Comparison of ENCODE assay signal across 24 cellular contexts in genomic region chr20:16580596-16580995, GRCh38. TPM values are rescaled to one million over a fixed set of nuclear protein-coding genes. Genes with fewer than 3 reads are reported as not detected.
DNase-seq lines count a peak whose midpoint lies in the region; ATAC-seq and TF ChIP-seq lines count a peak whose summit lies in the region.
"Had no signal": no experiment of that assay in that cellular context is flagged by ENCODE, and none has a peak within 500 bp of the region (broad histone marks: within the 10 kb centered on the region; RNA-seq: fewer than 3 reads in every experiment).

No MANE protein-coding gene starts in this region.

- peaks cover 0 to 4% (median 2%) of the 10 kb centered on the region in 3 donors for H3K27me3 Mint-ChIP-seq in immature natural killer cell (ENCODE audit: low read depth in 3 of 3)
- H3K27me3 Mint-ChIP-seq in activated CD8-positive, alpha-beta T cell treated with anti-CD3 and anti-CD28 coated beads for 36 hours, result peaks cover 8% of the 10 kb centered on the region
- H3K27me3 Mint-ChIP-seq: progenitor cell of endocrine pancreas had no signal

- H3K27me3 ChIP-seq in left ventricle myocardium inferior (ENCODE audit: low read depth), result no peaks in the 10 kb centered on the region
- H3K27me3 ChIP-seq in colonic mucosa, result no peaks in the 10 kb centered on the region
- no peaks in the 10 kb centered on the region for H3K27me3 ChIP-seq in mucosa of rectum (ENCODE audit: control insufficient read depth in 2 of 2, insufficient read depth in 2 of 2, low read length in 2 of 2)
- H3K27me3 ChIP-seq in transverse colon, result no peaks in the 10 kb centered on the region
- H3K27me3 ChIP-seq: ascending aorta, heart right ventricle, tibial nerve had no signal

- no peak for ATAC-seq in Right ventricle myocardium inferior
- ATAC-seq in activated CD8-positive, alpha-beta T cell treated with anti-CD3 and anti-CD28 coated beads for 36 hours, result no peak
- ATAC-seq: activated CD8-positive, alpha-beta memory T cell treated with anti-CD3 and anti-CD28 coated beads, Interleukin-2, amount 10 ng/mL, durations not matched to agents 7 days and 5 days; effector memory CD8-positive, alpha-beta T cell; GM12878; K562 had no signal

- POLR2A ChIA-PET in activated CD8-positive, alpha-beta T cell treated with anti-CD3 and anti-CD28 coated beads for 36 hours (lab: Charles Lee), result no interaction called here

- in situ Hi-C loops in transverse colon (cut with MboI; ENCODE audit: low pct_ligation_motif_present in 1 of 4, low pct_unique_long_range_greater_than_20kb in 1 of 4, low sequenced_read_pairs in 3 of 4), result no loop called here

- H3K9me3 Mint-ChIP-seq in immature natural killer cell, result no peaks in the 10 kb centered on the region
- no peaks in the 10 kb centered on the region for H3K9me3 Mint-ChIP-seq in activated CD8-positive, alpha-beta T cell treated with anti-CD3 and anti-CD28 coated beads for 36 hours
- H3K9me3 Mint-ChIP-seq: CD8-positive, alpha-beta memory T cell; effector memory CD8-positive, alpha-beta T cell had no signal

- H3K4me1 ChIP-seq in left ventricle myocardium inferior (peaks cover 18% of the 10 kb centered on the region), colonic mucosa (peaks cover 6% of the 10 kb centered on the region), mucosa of rectum (ENCODE audit: control insufficient read depth in 2 of 2, insufficient read depth in 2 of 2, low read length in 2 of 2) (peaks cover 17 to 24% of the 10 kb centered on the region in 2 donors), transverse colon (peaks cover 0 to 30% (median 14%) of the 10 kb centered on the region in 4 donors)
- H3K4me1 ChIP-seq: ascending aorta had no signal

- intact Hi-C loops in left ventricle myocardium inferior (cut with micrococcal nuclease), result no loop called here
- intact Hi-C loops in Right ventricle myocardium inferior (cut with DNase I), result no loop called here
- intact Hi-C loops in colonic mucosa (cut with DNase I), result no loop called here
- intact Hi-C loops in transverse colon (cut with DNase I; ENCODE audit: low total_unique reads), result no loop called here
- intact Hi-C loops in activated CD8-positive, alpha-beta T cell treated with anti-CD3 and anti-CD28 coated beads for 36 hours (cut with micrococcal nuclease), result no loop called here

- H3K36me3 ChIP-seq in left ventricle myocardium inferior (no peaks in the 10 kb centered on the region), colonic mucosa (no peaks in the 10 kb centered on the region), mucosa of rectum (ENCODE audit: control insufficient read depth in 2 of 2, insufficient read depth in 2 of 2, low read length in 2 of 2) (no peaks in the 10 kb centered on the region), transverse colon (no peaks in the 10 kb centered on the region)
- H3K36me3 ChIP-seq: ascending aorta, heart right ventricle, neutrophil, tibial nerve had no signal

- H3K4me1 Mint-ChIP-seq in immature natural killer cell, result peaks cover 0 to under 1% of the 10 kb centered on the region in 2 donors
- no peaks in the 10 kb centered on the region for H3K4me1 Mint-ChIP-seq in activated CD8-positive, alpha-beta T cell treated with anti-CD3 and anti-CD28 coated beads for 36 hours (ENCODE audit: low read depth)
- H3K4me1 Mint-ChIP-seq: activated CD8-positive, alpha-beta memory T cell treated with anti-CD3 and anti-CD28 coated beads, Interleukin-2, amount 10 ng/mL, durations not matched to agents 7 days and 5 days had no signal

- WGBS in transverse colon (ENCODE audit: low coverage in 1 of 2), 2 donors, result 27 to 39% methylated on average over 2 of the region's 2 CpGs

- H3K9me3 ChIP-seq in left ventricle myocardium inferior (replicated peaks), result no peaks in the 10 kb centered on the region
- H3K9me3 ChIP-seq in colonic mucosa, result no peaks in the 10 kb centered on the region
- H3K9me3 ChIP-seq in mucosa of rectum (ENCODE audit: control insufficient read depth in 2 of 2, low read length in 2 of 2), result no peaks in the 10 kb centered on the region
- H3K9me3 ChIP-seq in transverse colon, result no peaks in the 10 kb centered on the region
- H3K9me3 ChIP-seq: ascending aorta, heart right ventricle, neutrophil, tibial nerve had no signal

- H3K27ac Mint-ChIP-seq in immature natural killer cell, result no peak overlapping the region
- H3K27ac Mint-ChIP-seq in activated CD8-positive, alpha-beta T cell treated with anti-CD3 and anti-CD28 coated beads for 36 hours, result no peak overlapping the region
- H3K27ac Mint-ChIP-seq: activated CD8-positive, alpha-beta memory T cell treated with anti-CD3 and anti-CD28 coated beads, Interleukin-2, amount 10 ng/mL, durations not matched to agents 7 days and 5 days; CD8-positive, alpha-beta memory T cell; effector memory CD8-positive, alpha-beta T cell; progenitor cell of endocrine pancreas had no signal

- no peak overlapping the region for H3K4me3 Mint-ChIP-seq in immature natural killer cell
- H3K4me3 Mint-ChIP-seq in activated CD8-positive, alpha-beta T cell treated with anti-CD3 and anti-CD28 coated beads for 36 hours, result no peak overlapping the region
- H3K4me3 Mint-ChIP-seq: activated CD8-positive, alpha-beta memory T cell treated with anti-CD3 and anti-CD28 coated beads, Interleukin-2, amount 10 ng/mL, durations not matched to agents 7 days and 5 days; CD8-positive, alpha-beta memory T cell; effector memory CD8-positive, alpha-beta T cell had no signal

- H3K4me3 ChIP-seq in left ventricle myocardium inferior (no peak overlapping the region), colonic mucosa (no peak overlapping the region), mucosa of rectum (ENCODE audit: low read length in 2 of 2) (no peak overlapping the region), transverse colon (no peak overlapping the region)
- H3K4me3 ChIP-seq: ascending aorta, GM12878, heart right ventricle, K562, tibial nerve had no signal

- DNase-seq in left ventricle myocardium inferior, result no peak
- DNase-seq in Right ventricle myocardium inferior (ENCODE audit: missing footprints), result no peak
- peak; percentile 59 for DNase-seq in colonic mucosa
- DNase-seq in transverse colon, result peak; percentile 38
- no peak for DNase-seq in inferior parietal cortex (ENCODE audit: extremely low spot score)
- DNase-seq in immature natural killer cell, result no peak
- DNase-seq in activated CD8-positive, alpha-beta T cell treated with anti-CD3 and anti-CD28 coated beads for 36 hours, result no peak
- DNase-seq: activated CD8-positive, alpha-beta memory T cell treated with anti-CD3 and anti-CD28 coated beads, Interleukin-2, amount 10 ng/mL, durations not matched to agents 7 days and 5 days; activated gamma-delta T cell treated with Interleukin-2 at 50 U/mL for 16 hours; activated T-cell treated with anti-CD3 and anti-CD28 coated beads, Interleukin-2, amount 50 U/mL, for 48 hours; CD8-positive, alpha-beta memory T cell; central memory CD4-positive, alpha-beta T cell; effector memory CD8-positive, alpha-beta T cell; NCI-H2029; stimulated activated CD4-positive, alpha-beta T cell treated with anti-CD3 and anti-CD28 coated beads, Interleukin-4, amount 100 ng/mL, for 24 hours; T-helper 1 cell had no signal

- H3K27ac ChIP-seq in left ventricle myocardium inferior (replicated peaks) (peak overlapping the region; percentile 41), colonic mucosa (peak overlapping the region; percentile 64), mucosa of rectum (ENCODE audit: low read depth in 2 of 2, low read length in 2 of 2) (peak overlapping the region; percentile 49 to 62), transverse colon (peak overlapping the region; percentile 25 to 58 (median 32))
- H3K27ac ChIP-seq: ascending aorta, neutrophil, tibial nerve had no signal

- TF ChIP-seq CTCF in left ventricle myocardium inferior (IDR thresholded peaks at IDR 0.05; ENCODE audit: borderline replicate concordance) (no peak), colonic mucosa (IDR thresholded peaks at IDR 0.05) (no peak), transverse colon (IDR thresholded peaks at IDR 0.05) (peak in 1 of 5 experiments; percentile 23)
- no peak for TF ChIP-seq CTCF in activated CD8-positive, alpha-beta T cell treated with anti-CD3 and anti-CD28 coated beads for 36 hours (IDR thresholded peaks at IDR 0.05)

- H3K36me3 Mint-ChIP-seq in immature natural killer cell, result no peaks in the 10 kb centered on the region
- H3K36me3 Mint-ChIP-seq in activated CD8-positive, alpha-beta T cell treated with anti-CD3 and anti-CD28 coated beads for 36 hours (ENCODE audit: low read depth), result no peaks in the 10 kb centered on the region
- H3K36me3 Mint-ChIP-seq: activated CD8-positive, alpha-beta memory T cell treated with anti-CD3 and anti-CD28 coated beads, Interleukin-2, amount 10 ng/mL, durations not matched to agents 7 days and 5 days; CD8-positive, alpha-beta memory T cell had no signal

- no peak for TF ChIP-seq EP300 in transverse colon (IDR thresholded peaks at IDR 0.05; ENCODE audit: low read depth)

- no peak overlapping the region for H3K9ac ChIP-seq in colonic mucosa (ENCODE audit: low read depth in 2 of 2, low read length in 2 of 2)
- H3K9ac ChIP-seq in mucosa of rectum (ENCODE audit: low read depth in 1 of 2, low read length in 2 of 2), result no peak overlapping the region

- TF ChIP-seq POLR2A in transverse colon (IDR thresholded peaks at IDR 0.05), result no peak

- CTCF ChIA-PET in activated CD8-positive, alpha-beta T cell treated with anti-CD3 and anti-CD28 coated beads for 36 hours (lab: Charles Lee), result interaction anchor here (1.6 kb wide), 1 partner anchor 21 kb away, joined by 3 read pairs; no protein-coding TSS in a partner anchor

RNA-seq across cellular contexts. Expression of gene KIF16B, which starts 7.3 kb away (rescaled TPM):
- total RNA-seq in left ventricle myocardium inferior (16.4 TPM), Right ventricle myocardium inferior (18.4 TPM), colonic mucosa (10 to 100 TPM; 41.6 to 68.7 TPM), transverse colon (100 to 1,000 TPM in 1 of 4 donors, 10 to 100 TPM in 3; 82.7 to 154 (median 90.1) TPM)
- polyA plus RNA-seq in immature natural killer cell, result 1 to 10 TPM in 2 of 3 donors, under 1 TPM in 1; 0.59 to 5.4 (median 1.1) TPM
- 1 to 10 TPM; 3.5 to 4.2 TPM for total RNA-seq in activated CD8-positive, alpha-beta T cell treated with anti-CD3 and anti-CD28 coated beads for 36 hours

Comparison
In these comparisons a context has a peak if more than half of its experiments do, and no peak if none do; other contexts are left out.
1. DNase-seq: peak in colonic mucosa (single experiment) and transverse colon (single experiment); none in left ventricle myocardium inferior (single experiment), Right ventricle myocardium inferior (single experiment), inferior parietal cortex (single experiment), immature natural killer cell (0 of 3) and activated CD8-positive, alpha-beta T cell treated with anti-CD3 and anti-CD28 coated beads for 36 hours (single experiment).
2. Peak in every context shown above with its lines, with median percentiles within 50 percentile points of each other: H3K27ac ChIP-seq.